Comparison of ENCODE assay signal across 8 cellular contexts in genomic region chr2:219228745-219229374, GRCh38. TPM values are rescaled to one million over a fixed set of nuclear protein-coding genes. Genes with fewer than 3 reads are reported as not detected.
DNase-seq lines count a peak whose midpoint lies in the region; ATAC-seq and TF ChIP-seq lines count a peak whose summit lies in the region.

No MANE protein-coding gene starts in this region.

- H3K4me3 ChIP-seq in right lobe of liver (peak overlapping the region; percentile 66 to 90 (median 77)), tibial nerve (peak overlapping the region; percentile 64 to 98 (median 87))

- TF ChIP-seq POLR2A in right lobe of liver (IDR thresholded peaks at IDR 0.05) (no peak), tibial nerve (IDR thresholded peaks at IDR 0.05) (no peak)

- no peak for DNase-seq in MCF 10A (ENCODE audit: unreplicated experiment)
- DNase-seq in right lobe of liver, result peak; percentile 81 to 87 (median 82)
- DNase-seq in tibial nerve (ENCODE audit: low spot score in 2 of 2), result no peak
- no peak for DNase-seq in mesenteric fat pad (ENCODE audit: low spot score)
- no peak for DNase-seq in ecto neural progenitor cell (ENCODE audit: low spot score)

- intact Hi-C loops in MCF 10A (cut with micrococcal nuclease) (loop anchor here (1.0 to 2.0 kb wide), 3 partner anchors 50 to 66 kb away; partner anchors contain the start of gene DNAJB2), right lobe of liver (cut with DNase I) (loop anchor here in 1 of 2 donors (10.0 kb wide), 1 partner anchor 66 kb away; no protein-coding TSS in a partner anchor)

- CTCF ChIA-PET in MCF 10A (lab: Yijun Ruan, JAX), result interaction anchor here (0.6 to 4.9 kb wide), 7 partner anchors 13 to 342 kb away, joined by 3 to 41 read pairs (median 7); no protein-coding TSS in a partner anchor

- no peaks in the 10 kb centered on the region for H3K9me3 Mint-ChIP-seq in MCF 10A (ENCODE audit: unreplicated experiment)

- no peak for TF ChIP-seq EP300 in tibial nerve (IDR thresholded peaks at IDR 0.05)

- peaks cover 63% of the 10 kb centered on the region for H3K36me3 Mint-ChIP-seq in MCF 10A (ENCODE audit: insufficient read depth, unreplicated experiment)

- ATAC-seq in GM19467 (IDR thresholded peaks at IDR 0.05; ENCODE audit: unreplicated experiment) (peak; percentile 35), HG03565 (IDR thresholded peaks at IDR 0.05; ENCODE audit: unreplicated experiment) (peak; percentile 34), right lobe of liver (peak; percentile 65 to 80 (median 74))

- peaks cover 9 to 49% (median 25%) of the 10 kb centered on the region in 4 donors for H3K36me3 ChIP-seq in right lobe of liver
- H3K36me3 ChIP-seq in tibial nerve, result peaks cover under 1 to 56% (median 20%) of the 10 kb centered on the region in 3 donors

- H3K4me1 ChIP-seq in right lobe of liver (peaks cover 0 to 14% (median 5%) of the 10 kb centered on the region in 4 donors), tibial nerve (peaks cover 0 to 44% (median 17%) of the 10 kb centered on the region in 4 donors)

- BruUV-seq in MCF 10A (replicated peaks; lab: Mats Ljungman, UMichigan), result no TSS peak

- H3K27ac Mint-ChIP-seq in MCF 10A (ENCODE audit: low read depth, unreplicated experiment), result peak overlapping the region; percentile 99

- H3K9me3 ChIP-seq in right lobe of liver, result no peaks in the 10 kb centered on the region
- H3K9me3 ChIP-seq in tibial nerve, result no peaks in the 10 kb centered on the region

- H3K27ac ChIP-seq in C4-2B, result peak overlapping the region; percentile 88
- peak overlapping the region; percentile 90 to 98 (median 90) for H3K27ac ChIP-seq in right lobe of liver
- peak overlapping the region; percentile 96 to 99 (median 96) for H3K27ac ChIP-seq in tibial nerve

- 3% methylated on average over 9 of the region's 33 CpGs for WGBS in right lobe of liver (ENCODE audit: insufficient coverage, low coverage, low lambda C conversion rate, missing lambda C conversion rate)
- WGBS in tibial nerve, 2 donors, result 10 to 21% methylated on average over 7 to 14 of the region's 33 CpGs

- POLR2A ChIA-PET in MCF 10A (lab: Yijun Ruan, JAX), result interaction anchor here (0.6 to 14.6 kb wide), 19 partner anchors 9 to 696 kb away, joined by 3 to 401 read pairs (median 12); partner anchors contain the start of genes ABCB6, CNPPD1, DNAJB2 and DNPEP

- H3K4me1 Mint-ChIP-seq in MCF 10A (ENCODE audit: insufficient read depth, unreplicated experiment), result peaks cover 12% of the 10 kb centered on the region

- H3K27me3 Mint-ChIP-seq in MCF 10A (ENCODE audit: insufficient read depth, unreplicated experiment), result no peaks in the 10 kb centered on the region

- TF ChIP-seq CTCF in C4-2B (conservative IDR thresholded peaks at IDR 0.05) (no peak), MCF 10A (IDR thresholded peaks at IDR 0.05; ENCODE audit: unreplicated experiment) (no peak), right lobe of liver (IDR thresholded peaks at IDR 0.05) (no peak), tibial nerve (IDR thresholded peaks at IDR 0.05) (no peak)

- no peaks in the 10 kb centered on the region for H3K27me3 ChIP-seq in right lobe of liver
- no peaks in the 10 kb centered on the region for H3K27me3 ChIP-seq in tibial nerve

- peak overlapping the region; percentile 100 for H3K4me3 Mint-ChIP-seq in MCF 10A (ENCODE audit: unreplicated experiment)

RNA-seq across cellular contexts. Expression of gene ATG9A, which starts 0.6 kb away (rescaled TPM):
- total RNA-seq in MCF 10A (2022) (52.1 and 60.8 TPM in 2 replicates), right lobe of liver (10 to 100 TPM; 28.3 to 39.6 (median 33.2) TPM), tibial nerve (10 to 100 TPM; 23.4 to 40.0 (median 30.5) TPM), mesenteric fat pad (59.0 TPM)

RNA-seq across cellular contexts. Expression of gene ANKZF1, which starts 0.7 kb away (rescaled TPM):
- total RNA-seq in MCF 10A (2022), result 45.5 and 45.6 TPM in 2 replicates
- 10 to 100 TPM; 19.3 to 27.8 (median 24.5) TPM for total RNA-seq in right lobe of liver
- 100 to 1,000 TPM in 2 of 4 donors, 10 to 100 TPM in 2; 84.5 to 106 (median 97.6) TPM for total RNA-seq in tibial nerve
- total RNA-seq in mesenteric fat pad, result 15.9 TPM

RNA-seq across cellular contexts. Expression of gene ABCB6, which starts 10.1 kb away (rescaled TPM):
- total RNA-seq in MCF 10A (2022) (13.8 and 18.8 TPM in 2 replicates), right lobe of liver (10 to 100 TPM; 20.3 to 72.5 (median 37.3) TPM), tibial nerve (10 to 100 TPM; 22.7 to 43.2 (median 36.1) TPM), mesenteric fat pad (36.5 TPM)

RNA-seq across cellular contexts. Expression of gene GLB1L, which starts 16.4 kb away (rescaled TPM):
- total RNA-seq in MCF 10A (2022) (4.9 and 7.5 TPM in 2 replicates), right lobe of liver (1 to 10 TPM; 2.1 to 4.2 (median 2.8) TPM), tibial nerve (10 to 100 TPM in 2 of 4 donors, 1 to 10 TPM in 2; 6.7 to 13.1 (median 9.6) TPM), mesenteric fat pad (13.5 TPM)

RNA-seq across cellular contexts. Expression of gene STK16, which starts 16.4 kb away (rescaled TPM):
- total RNA-seq in MCF 10A (2022), result 33.4 and 42.7 TPM in 2 replicates
- total RNA-seq in right lobe of liver, result 10 to 100 TPM; 17.7 to 28.1 (median 21.9) TPM
- 10 to 100 TPM in 3 of 4 donors, 1 to 10 TPM in 1; 9.6 to 17.7 (median 15.3) TPM for total RNA-seq in tibial nerve
- total RNA-seq in mesenteric fat pad, result 16.1 TPM

Comparison
In these comparisons a context has a peak if more than half of its experiments do, and no peak if none do; other contexts are left out.
1. DNase-seq: peak in right lobe of liver (3 of 3); none in MCF 10A (single experiment), tibial nerve (0 of 2), mesenteric fat pad (single experiment) and ecto neural progenitor cell (single experiment).
2. Peak in every context shown above with its lines, with median percentiles within 50 percentile points of each other: H3K27ac ChIP-seq and ATAC-seq.